In genomic region chr6:7136859-7137334, GRCh38 we compare ENCODE assay signal across 8 cellular contexts. TPM values are rescaled to one million over a fixed set of nuclear protein-coding genes. Genes with fewer than 3 reads are reported as not detected.
A peak's percentile ranks its signal among the peaks of the same experiment; 100 is the strongest.
DNase-seq lines count a peak whose midpoint lies in the region; ATAC-seq and TF ChIP-seq lines count a peak whose summit lies in the region.

No MANE protein-coding gene starts in this region.

- no peak for TF ChIP-seq CTCF in CD8-positive, alpha-beta T cell (IDR thresholded peaks at IDR 0.05)
- TF ChIP-seq CTCF in HL-60 (IDR thresholded peaks at IDR 0.05; ENCODE audit: insufficient read depth, low read length), result no peak

- H3K4me2 ChIP-seq in skeletal muscle satellite cell (ENCODE audit: low read length), result peak overlapping the region; percentile 79

- H3K4me3 Mint-ChIP-seq in CD8-positive, alpha-beta T cell, result peak overlapping the region; percentile 82
- peak overlapping the region; percentile 72 for H3K4me3 Mint-ChIP-seq in central memory CD8-positive, alpha-beta T cell

- H3K4me1 ChIP-seq in CD8-positive, alpha-beta T cell (ENCODE audit: insufficient read depth, low read length), result peaks cover 61% of the 10 kb centered on the region
- H3K4me1 ChIP-seq in skeletal muscle satellite cell (ENCODE audit: control insufficient read depth, insufficient read depth, low read length), result peaks cover 37% of the 10 kb centered on the region

- no peaks in the 10 kb centered on the region for H3K9me3 Mint-ChIP-seq in CD8-positive, alpha-beta T cell
- no peaks in the 10 kb centered on the region for H3K9me3 Mint-ChIP-seq in central memory CD8-positive, alpha-beta T cell

- CTCF ChIA-PET in CD8-positive, alpha-beta T cell (lab: Charles Lee), result interaction anchor here (1.0 to 2.0 kb wide), 4 partner anchors 9 to 81 kb away, joined by 3 to 7 read pairs (median 4); no protein-coding TSS in a partner anchor

- ATAC-seq in CD8-positive, alpha-beta T cell, result no peak
- ATAC-seq in GM19463 (IDR thresholded peaks at IDR 0.05; ENCODE audit: unreplicated experiment), result peak; percentile 44
- ATAC-seq in central memory CD8-positive, alpha-beta T cell (replicated peaks; ENCODE audit: extremely low read depth, poor library complexity, severe bottlenecking), result no peak

- H3K36me3 Mint-ChIP-seq in CD8-positive, alpha-beta T cell, result peaks cover 3% of the 10 kb centered on the region
- H3K36me3 Mint-ChIP-seq in central memory CD8-positive, alpha-beta T cell (ENCODE audit: insufficient read depth), result no peaks in the 10 kb centered on the region

- H3K27ac Mint-ChIP-seq in CD8-positive, alpha-beta T cell, result peak overlapping the region; percentile 98
- peak overlapping the region; percentile 93 for H3K27ac Mint-ChIP-seq in central memory CD8-positive, alpha-beta T cell (ENCODE audit: low read depth)

- H3K36me3 ChIP-seq in CD8-positive, alpha-beta T cell (ENCODE audit: insufficient read depth, low read length), result no peaks in the 10 kb centered on the region
- no peaks in the 10 kb centered on the region for H3K36me3 ChIP-seq in skeletal muscle satellite cell (ENCODE audit: insufficient read depth, low read length)

- intact Hi-C loops in CD8-positive, alpha-beta T cell (cut with DNase I, micrococcal nuclease), result loop anchor here (1.0 to 5.0 kb wide), 2 partner anchors 8 to 85 kb away; no protein-coding TSS in a partner anchor

- H3K4me1 Mint-ChIP-seq in CD8-positive, alpha-beta T cell (ENCODE audit: low read depth), result peaks cover 76% of the 10 kb centered on the region
- peaks cover 56% of the 10 kb centered on the region for H3K4me1 Mint-ChIP-seq in central memory CD8-positive, alpha-beta T cell

- H3K9ac ChIP-seq in skeletal muscle satellite cell (ENCODE audit: low read depth, low read length), result peak overlapping the region; percentile 83

- peak overlapping the region; percentile 52 for H3K27ac ChIP-seq in CD8-positive, alpha-beta T cell (ENCODE audit: low read depth, low read length)
- H3K27ac ChIP-seq in HL-60 (replicated peaks), result peak overlapping the region; percentile 96

- POLR2A ChIA-PET in CD8-positive, alpha-beta T cell (lab: Charles Lee), result interaction anchor here (1.1 to 1.7 kb wide), 2 partner anchors 8 to 18 kb away, joined by 4 to 11 read pairs; no protein-coding TSS in a partner anchor

- no peak for DNase-seq in CD8-positive, alpha-beta T cell
- DNase-seq in HL-60 (ENCODE audit: low read depth in 1 of 2, low spot score in 1 of 2) (peak in 1 of 2 experiments; percentile 63), midbrain (lab: John Stamatoyannopoulos, UW) (no peak), COLO829 (ENCODE audit: low spot score) (no peak), SW 1271 (lab: John Stamatoyannopoulos, UW) (no peak)
- DNase-seq in central memory CD8-positive, alpha-beta T cell (ENCODE audit: low spot score in 2 of 2), result no peak

- H3K27me3 ChIP-seq in CD8-positive, alpha-beta T cell (ENCODE audit: insufficient read depth, low read length), result no peaks in the 10 kb centered on the region
- H3K27me3 ChIP-seq in HL-60 (ENCODE audit: insufficient read depth, poor library complexity, severe bottlenecking) (no peaks in the 10 kb centered on the region), skeletal muscle satellite cell (ENCODE audit: control insufficient read depth, insufficient read depth, low read length) (no peaks in the 10 kb centered on the region)

- H3K27me3 Mint-ChIP-seq in CD8-positive, alpha-beta T cell (ENCODE audit: low read depth), result no peaks in the 10 kb centered on the region
- no peaks in the 10 kb centered on the region for H3K27me3 Mint-ChIP-seq in central memory CD8-positive, alpha-beta T cell

- no peaks in the 10 kb centered on the region for H3K9me3 ChIP-seq in CD8-positive, alpha-beta T cell (ENCODE audit: low read length)
- no peaks in the 10 kb centered on the region for H3K9me3 ChIP-seq in skeletal muscle satellite cell (replicated peaks; ENCODE audit: low read length)

- H3K4me3 ChIP-seq in CD8-positive, alpha-beta T cell (ENCODE audit: low read depth, low read length), result peak overlapping the region; percentile 28
- H3K4me3 ChIP-seq in HL-60 (replicated peaks; ENCODE audit: insufficient read depth, low read length), result no peak overlapping the region
- no peak overlapping the region for H3K4me3 ChIP-seq in skeletal muscle satellite cell (ENCODE audit: low read length)

RNA-seq across cellular contexts. Expression of gene RREB1, which starts 29.1 kb away (rescaled TPM):
- total RNA-seq in CD8-positive, alpha-beta T cell, result 10 to 100 TPM; 47.1 to 52.4 TPM
- 14.2 and 14.7 TPM in 2 replicates for total RNA-seq in skeletal muscle satellite cell (2012; rRNA removed)
